In genomic region chr6:46062991-46063390, GRCh38 we compare ENCODE assay signal across 28 cellular contexts. TPM values are rescaled to one million over a fixed set of nuclear protein-coding genes. Genes with fewer than 3 reads are reported as not detected.
"Had no signal": no experiment of that assay in that cellular context is flagged by ENCODE, and none has a peak within 500 bp of the region (broad histone marks: within the 10 kb centered on the region; RNA-seq: fewer than 3 reads in every experiment).

No MANE protein-coding gene starts in this region.

- H3K36me3 Mint-ChIP-seq: activated naive CD4-positive, alpha-beta T cell treated with anti-CD3 and anti-CD28 coated beads, Interleukin-2, amount 10 ng/mL, durations not matched to agents 7 days and 5 days; activated naive CD8-positive, alpha-beta T cell treated with anti-CD3 and anti-CD28 coated beads, Interleukin-2, amount 10 ng/mL, durations not matched to agents 7 days and 5 days; natural killer cell had no signal

- H3K4me3 Mint-ChIP-seq: activated naive CD4-positive, alpha-beta T cell treated with anti-CD3 and anti-CD28 coated beads, Interleukin-2, amount 10 ng/mL, durations not matched to agents 7 days and 5 days; activated naive CD8-positive, alpha-beta T cell treated with anti-CD3 and anti-CD28 coated beads, Interleukin-2, amount 10 ng/mL, durations not matched to agents 7 days and 5 days; activated T-cell treated with anti-CD3 and anti-CD28 coated beads, Interleukin-2, amount 50 U/mL, for 24 hours; dendritic cell treated with granulocyte-macrophage colony-stimulating factor and Interleukin-4, amounts not matched to agents 40 ng/mL and 50 ng/mL, for 4 days; endodermal cell; natural killer cell; stimulated activated memory B cell treated with anti-CD40 and anti-IgM and Interleukin-4, amounts not matched to agents 10 μg/mL and 1 μg/mL and 100 μg/mL, for 72 hours had no signal

- H3K9me3 Mint-ChIP-seq: activated naive CD4-positive, alpha-beta T cell treated with anti-CD3 and anti-CD28 coated beads, Interleukin-2, amount 10 ng/mL, durations not matched to agents 7 days and 5 days; natural killer cell had no signal

- DNase-seq: activated CD4-positive, alpha-beta T cell treated with anti-CD3 and anti-CD28 coated beads for 48 hours; activated CD4-positive, alpha-beta T cell treated with anti-CD3 and anti-CD28 coated beads, Interleukin-2, amount 50 U/mL, for 48 hours; activated CD8-positive, alpha-beta memory T cell treated with anti-CD3 and anti-CD28 coated beads, Interleukin-2, amount 50 U/mL, for 48 hours; activated gamma-delta T cell; activated naive CD4-positive, alpha-beta T cell treated with anti-CD3 and anti-CD28 coated beads, Interleukin-2, amount 10 ng/mL, durations not matched to agents 7 days and 5 days; activated naive CD8-positive, alpha-beta T cell treated with anti-CD3 and anti-CD28 coated beads, Interleukin-2, amount 10 ng/mL, durations not matched to agents 7 days and 5 days; activated T-cell treated with anti-CD3 and anti-CD28 coated beads, Interleukin-2, amount 50 U/mL, for 24 hours; amniotic stem cell; caudate nucleus; endodermal cell; foreskin melanocyte; heart right ventricle; midbrain; natural killer cell; right cardiac atrium; stimulated activated CD4-positive, alpha-beta T cell treated with anti-CD3 and anti-CD28 coated beads, Interleukin-1b, Interleukin-23, amount 100 ng/mL, for 48 hours; stimulated activated CD4-positive, alpha-beta T cell treated with anti-CD3 and anti-CD28 coated beads, Interleukin-4, amount 100 ng/mL, for 4 hours; stimulated activated CD8-positive, alpha-beta memory T cell treated with anti-CD3 and anti-CD28 coated beads, Interleukin-4, amount 100 ng/mL, for 48 hours; stomach; T-helper 9 cell; thyroid gland; WERI-Rb-1 had no signal

- H3K9me3 ChIP-seq: left lung, thyroid gland had no signal

- H3K27ac ChIP-seq: esophagus muscularis mucosa, heart right ventricle, SK-N-MC, stomach, thyroid gland, WERI-Rb-1 had no signal

- H3K4me3 ChIP-seq: esophagus muscularis mucosa, heart right ventricle, left lung, SK-N-MC, stomach, thyroid gland had no signal

- H3K27me3 ChIP-seq: esophagus muscularis mucosa, heart right ventricle, left lung, thyroid gland had no signal

- H3K4me1 Mint-ChIP-seq: activated naive CD4-positive, alpha-beta T cell treated with anti-CD3 and anti-CD28 coated beads, Interleukin-2, amount 10 ng/mL, durations not matched to agents 7 days and 5 days; activated naive CD8-positive, alpha-beta T cell treated with anti-CD3 and anti-CD28 coated beads, Interleukin-2, amount 10 ng/mL, durations not matched to agents 7 days and 5 days; stimulated activated memory B cell treated with anti-CD40 and anti-IgM and Interleukin-4, amounts not matched to agents 10 μg/mL and 1 μg/mL and 100 μg/mL, for 72 hours had no signal

- H3K36me3 ChIP-seq: esophagus muscularis mucosa, heart right ventricle, left lung, stomach, thyroid gland, WERI-Rb-1 had no signal

- H3K27me3 Mint-ChIP-seq: activated naive CD4-positive, alpha-beta T cell treated with anti-CD3 and anti-CD28 coated beads, Interleukin-2, amount 10 ng/mL, durations not matched to agents 7 days and 5 days; dendritic cell treated with granulocyte-macrophage colony-stimulating factor and Interleukin-4, amounts not matched to agents 40 ng/mL and 50 ng/mL, for 4 days had no signal

- H3K27ac Mint-ChIP-seq: activated naive CD4-positive, alpha-beta T cell treated with anti-CD3 and anti-CD28 coated beads, Interleukin-2, amount 10 ng/mL, durations not matched to agents 7 days and 5 days; activated naive CD8-positive, alpha-beta T cell treated with anti-CD3 and anti-CD28 coated beads, Interleukin-2, amount 10 ng/mL, durations not matched to agents 7 days and 5 days; activated T-cell treated with anti-CD3 and anti-CD28 coated beads, Interleukin-2, amount 50 U/mL, for 24 hours; dendritic cell treated with granulocyte-macrophage colony-stimulating factor and Interleukin-4, amounts not matched to agents 40 ng/mL and 50 ng/mL, for 4 days; endodermal cell; natural killer cell; stimulated activated memory B cell treated with anti-CD40 and anti-IgM and Interleukin-4, amounts not matched to agents 10 μg/mL and 1 μg/mL and 100 μg/mL, for 72 hours had no signal

RNA-seq across cellular contexts. Expression of gene CLIC5, which starts 47.3 kb away (rescaled TPM):
- total RNA-seq: mammary epithelial cell had no signal
- polyA plus RNA-seq: mammary epithelial cell had no signal
